Comparison of ENCODE assay signal across 14 cellular contexts in the genomic region with DNA sequence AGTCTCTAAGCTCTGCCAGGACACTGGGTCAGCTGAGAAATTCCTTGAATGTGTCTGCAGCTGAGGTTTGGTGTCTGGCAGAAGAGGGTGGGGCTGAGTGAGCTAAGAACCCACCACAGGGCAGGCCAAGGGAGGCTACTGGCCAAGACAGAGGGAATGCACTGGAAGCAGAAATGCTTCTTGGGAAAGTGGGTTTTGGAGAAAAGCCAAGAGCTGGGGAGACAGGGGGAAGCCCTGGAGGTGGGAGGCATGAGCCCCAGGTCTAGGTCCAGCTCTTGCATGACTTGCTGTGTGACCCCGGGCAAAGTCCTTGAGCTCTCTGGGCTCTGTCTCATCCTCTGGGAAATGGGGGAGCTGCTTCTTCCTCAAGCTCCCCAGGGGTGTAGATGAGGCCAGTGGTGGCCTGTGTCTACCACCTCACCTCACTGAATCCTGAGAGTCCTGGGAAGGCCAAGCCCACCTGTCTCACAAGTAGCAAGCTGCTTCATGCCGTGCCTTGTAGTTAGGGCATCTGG. TPM values are rescaled to one million over a fixed set of nuclear protein-coding genes. Genes with fewer than 3 reads are reported as not detected.
A peak's percentile ranks its signal among the peaks of the same experiment; 100 is the strongest.
DNase-seq lines count a peak whose midpoint lies in the region; ATAC-seq and TF ChIP-seq lines count a peak whose summit lies in the region.
"Had no signal": no experiment of that assay in that cellular context is flagged by ENCODE, and none has a peak within 500 bp of the region (broad histone marks: within the 10 kb centered on the region; RNA-seq: fewer than 3 reads in every experiment).

No MANE protein-coding gene starts in this region.

- intact Hi-C loops in sciatic nerve (cut with DNase I) = loop anchor here (5.0 kb wide), 1 partner anchor 62 kb away; a partner anchor contains a TSS

- no peaks in the 10 kb centered on the region for H3K27me3 ChIP-seq in gastroesophageal sphincter

- POLR2A ChIA-PET in WTC11 (lab: Charles Lee) = interaction anchor here (1.2 kb wide), 1 partner anchor 82 kb away, joined by 3 read pairs; a partner anchor contains a TSS

- peaks cover 0 to 68% (median 21%) of the 10 kb centered on the region in 3 donors for H3K4me1 ChIP-seq in gastroesophageal sphincter

- peak overlapping the region; percentile 23; the same call in 1 of the 2 replicates for H3K4me3 Mint-ChIP-seq in WTC11
- H3K4me3 Mint-ChIP-seq: activated T-helper 17 cell treated with anti-CD3 and anti-CD28 coated beads, Interleukin-2, amount 50 U/mL, for 72 hours had no signal

- no peak for TF ChIP-seq POLR2A in gastroesophageal sphincter (IDR thresholded peaks at IDR 0.05)

- peak overlapping the region in 3 of 4 donors; percentile 24 to 26 (median 24) for H3K27ac ChIP-seq in gastroesophageal sphincter
- H3K27ac ChIP-seq: thoracic aorta had no signal

- H3K36me3 Mint-ChIP-seq in WTC11 = no peaks in the 10 kb centered on the region

- DNase-seq in ELR (ENCODE audit: low read depth) = peak; percentile 26
- DNase-seq in WTC11 (ENCODE audit: low spot score) = no peak
- DNase-seq in sciatic nerve (ENCODE audit: low spot score) = no peak
- no peak for DNase-seq in NOMO-1 treated with DMSO at 0.1 percent for 48 hours (lab: John Stamatoyannopoulos, UW; ENCODE audit: unreplicated experiment)
- no peak for DNase-seq in NCI-H524 treated with DMSO at 0.1 percent for 48 hours (lab: John Stamatoyannopoulos, UW)
- DNase-seq in GM19238 (ENCODE audit: insufficient read length, low spot score) = no peak
- DNase-seq in NCI-H1048 (lab: John Stamatoyannopoulos, UW) = no peak
- DNase-seq: activated CD4-positive, alpha-beta T cell treated with anti-CD3 and anti-CD28 coated beads, Interleukin-2, amount 50 U/mL, for 1 hour; caudate nucleus; T-helper 1 cell had no signal

- peaks cover 26% of the 10 kb centered on the region for H3K4me1 Mint-ChIP-seq in WTC11
- H3K4me1 Mint-ChIP-seq: activated T-helper 17 cell treated with anti-CD3 and anti-CD28 coated beads, Interleukin-2, amount 50 U/mL, for 72 hours had no signal

- H3K27ac Mint-ChIP-seq in WTC11 = no peak overlapping the region
- H3K27ac Mint-ChIP-seq: activated T-helper 17 cell treated with anti-CD3 and anti-CD28 coated beads, Interleukin-2, amount 50 U/mL, for 72 hours had no signal

- H3K9me3 Mint-ChIP-seq in WTC11 = no peaks in the 10 kb centered on the region
- H3K9me3 Mint-ChIP-seq: activated T-helper 17 cell treated with anti-CD3 and anti-CD28 coated beads, Interleukin-2, amount 50 U/mL, for 72 hours had no signal

- TF ChIP-seq EP300 in gastroesophageal sphincter (IDR thresholded peaks at IDR 0.05) = no peak

- TF ChIP-seq CTCF in WTC11 (IDR thresholded peaks at IDR 0.05) = no peak
- TF ChIP-seq CTCF in gastroesophageal sphincter (IDR thresholded peaks at IDR 0.05) = no peak

- H3K4me3 ChIP-seq in gastroesophageal sphincter = no peak overlapping the region
- H3K4me3 ChIP-seq: mucosa of descending colon, thoracic aorta had no signal

- peaks cover 0 to 9% of the 10 kb centered on the region in 2 donors for H3K36me3 ChIP-seq in gastroesophageal sphincter
- H3K36me3 ChIP-seq: thoracic aorta had no signal

- ATAC-seq in WTC11 (no peak), gastroesophageal sphincter (no peak), sciatic nerve (peak; percentile 44)
- ATAC-seq: activated T-helper 17 cell treated with anti-CD3 and anti-CD28 coated beads, Interleukin-2, amount 50 U/mL, for 72 hours; mucosa of descending colon had no signal

- no peaks in the 10 kb centered on the region for H3K9me3 ChIP-seq in gastroesophageal sphincter
- H3K9me3 ChIP-seq: mucosa of descending colon, thoracic aorta had no signal

- peaks cover 27% of the 10 kb centered on the region for H3K27me3 Mint-ChIP-seq in WTC11 (ENCODE audit: low read depth)
- H3K27me3 Mint-ChIP-seq: activated T-helper 17 cell treated with anti-CD3 and anti-CD28 coated beads, Interleukin-2, amount 50 U/mL, for 72 hours had no signal

- CTCF ChIA-PET in WTC11 (lab: Charles Lee) = interaction anchor here (1.2 to 1.9 kb wide), 3 partner anchors 13 to 83 kb away, joined by 3 to 10 read pairs (median 7); a partner anchor contains a TSS

- 75 to 100% methylated on average over 1 to 2 of the region's 2 CpGs for WGBS in gastroesophageal sphincter (ENCODE audit: low coverage in 1 of 2), 2 donors

TF ChIP-seq in WTC11, 78 proteins besides CTCF, POLR2A, EP300 and RAD21:
- TF ChIP-seq NFYB (CRISPR knock-in tag; conservative IDR thresholded peaks at IDR 0.05; ENCODE audit: low read depth) (no peak), KAT7 (CRISPR knock-in tag; IDR thresholded peaks at IDR 0.05; ENCODE audit: borderline replicate concordance) (no peak), NFE2L1 (CRISPR knock-in tag; IDR thresholded peaks at IDR 0.05) (no peak), CBFB (CRISPR knock-in tag; IDR thresholded peaks at IDR 0.05; ENCODE audit: low read depth) (no peak)
- TF ChIP-seq, protein P1, sequence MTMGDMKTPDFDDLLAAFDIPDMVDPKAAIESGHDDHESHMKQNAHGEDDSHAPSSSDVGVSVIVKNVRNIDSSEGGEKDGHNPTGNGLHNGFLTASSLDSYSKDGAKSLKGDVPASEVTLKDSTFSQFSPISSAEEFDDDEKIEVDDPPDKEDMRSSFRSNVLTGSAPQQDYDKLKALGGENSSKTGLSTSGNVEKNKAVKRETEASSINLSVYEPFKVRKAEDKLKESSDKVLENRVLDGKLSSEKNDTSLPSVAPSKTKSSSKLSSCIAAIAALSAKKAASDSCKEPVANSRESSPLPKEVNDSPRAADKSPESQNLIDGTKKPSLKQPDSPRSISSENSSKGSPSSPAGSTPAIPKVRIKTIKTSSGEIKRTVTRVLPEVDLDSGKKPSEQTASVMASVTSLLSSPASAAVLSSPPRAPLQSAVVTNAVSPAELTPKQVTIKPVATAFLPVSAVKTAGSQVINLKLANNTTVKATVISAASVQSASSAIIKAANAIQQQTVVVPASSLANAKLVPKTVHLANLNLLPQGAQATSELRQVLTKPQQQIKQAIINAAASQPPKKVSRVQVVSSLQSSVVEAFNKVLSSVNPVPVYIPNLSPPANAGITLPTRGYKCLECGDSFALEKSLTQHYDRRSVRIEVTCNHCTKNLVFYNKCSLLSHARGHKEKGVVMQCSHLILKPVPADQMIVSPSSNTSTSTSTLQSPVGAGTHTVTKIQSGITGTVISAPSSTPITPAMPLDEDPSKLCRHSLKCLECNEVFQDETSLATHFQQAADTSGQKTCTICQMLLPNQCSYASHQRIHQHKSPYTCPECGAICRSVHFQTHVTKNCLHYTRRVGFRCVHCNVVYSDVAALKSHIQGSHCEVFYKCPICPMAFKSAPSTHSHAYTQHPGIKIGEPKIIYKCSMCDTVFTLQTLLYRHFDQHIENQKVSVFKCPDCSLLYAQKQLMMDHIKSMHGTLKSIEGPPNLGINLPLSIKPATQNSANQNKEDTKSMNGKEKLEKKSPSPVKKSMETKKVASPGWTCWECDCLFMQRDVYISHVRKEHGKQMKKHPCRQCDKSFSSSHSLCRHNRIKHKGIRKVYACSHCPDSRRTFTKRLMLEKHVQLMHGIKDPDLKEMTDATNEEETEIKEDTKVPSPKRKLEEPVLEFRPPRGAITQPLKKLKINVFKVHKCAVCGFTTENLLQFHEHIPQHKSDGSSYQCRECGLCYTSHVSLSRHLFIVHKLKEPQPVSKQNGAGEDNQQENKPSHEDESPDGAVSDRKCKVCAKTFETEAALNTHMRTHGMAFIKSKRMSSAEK (CRISPR knock-in tag; IDR thresholded peaks at IDR 0.05; ENCODE audit: borderline replicate concordance) = no peak

RNA-seq across cellular contexts. Expression of a gene that starts 2.3 kb away (rescaled TPM):
- total RNA-seq in WTC11 (2021) = 14.5 to 16.5 TPM (median 16.2 TPM) in 3 replicates
- 10 to 100 TPM in 2 of 4 donors, 1 to 10 TPM in 2; 2.3 to 11.0 (median 9.7) TPM for total RNA-seq in gastroesophageal sphincter
- total RNA-seq in sciatic nerve = 3.9 TPM

RNA-seq across cellular contexts. Expression of a gene that starts 7.2 kb away (rescaled TPM):
- total RNA-seq in WTC11 (2021) (170 to 198 TPM (median 171 TPM) in 3 replicates), gastroesophageal sphincter (10 to 100 TPM in 3 of 4 donors, 1 to 10 TPM in 1; 2.0 to 40.6 (median 28.1) TPM), sciatic nerve (32.5 TPM)

RNA-seq across cellular contexts. Expression of a gene that starts 11.8 kb away (rescaled TPM):
- 135 to 149 TPM (median 146 TPM) in 3 replicates for total RNA-seq in WTC11 (2021)
- 10 to 100 TPM; 27.9 to 58.8 (median 32.7) TPM for total RNA-seq in gastroesophageal sphincter
- 56.2 TPM for total RNA-seq in sciatic nerve

RNA-seq across cellular contexts. Expression of a gene that starts 12.2 kb away (rescaled TPM):
- total RNA-seq in WTC11 (2021) (2.7 to 3.6 TPM (median 3.5 TPM) in 3 replicates), gastroesophageal sphincter (under 1 TPM in 2 of 4 donors, not detected in 2; 0.54 to 0.81 TPM), sciatic nerve (0.49 TPM)
- total RNA-seq: activated T-helper 17 cell treated with anti-CD3 and anti-CD28 coated beads, Interleukin-2, amount 50 U/mL, for 72 hours; thoracic aorta had no signal

RNA-seq across cellular contexts. Expression of a gene that starts 20.8 kb away (rescaled TPM):
- total RNA-seq in WTC11 (2021) (0.81 to 1.3 TPM (median 0.87 TPM) in 3 replicates), gastroesophageal sphincter (1 to 10 TPM in 1 of 4 donors, not detected in 3; 1.9 TPM), sciatic nerve (not detected)
- total RNA-seq: activated T-helper 17 cell treated with anti-CD3 and anti-CD28 coated beads, Interleukin-2, amount 50 U/mL, for 72 hours; thoracic aorta had no signal
